In genomic region chr11:122976396-122976733, GRCh38 we compare ENCODE assay signal across 19 cellular contexts. TPM values are rescaled to one million over a fixed set of nuclear protein-coding genes. Genes with fewer than 3 reads are reported as not detected.
DNase-seq lines count a peak whose midpoint lies in the region; ATAC-seq and TF ChIP-seq lines count a peak whose summit lies in the region.
"Had no signal": no experiment of that assay in that cellular context is flagged by ENCODE, and none has a peak within 500 bp of the region (broad histone marks: within the 10 kb centered on the region; RNA-seq: fewer than 3 reads in every experiment).

No MANE protein-coding gene starts in this region.

- POLR2A ChIA-PET in activated CD4-positive, alpha-beta memory T cell treated with anti-CD3 and anti-CD28 coated beads, Interleukin-2, amount 10 ng/mL, durations not matched to agents 7 days and 5 days (lab: Charles Lee): no interaction called here
- POLR2A ChIA-PET in activated CD4-positive, alpha-beta memory T cell treated with anti-CD3 and anti-CD28 coated beads for 36 hours (lab: Charles Lee): no interaction called here

- TF ChIP-seq POLR2A in vagina (IDR thresholded peaks at IDR 0.05): no peak

- no peak for ATAC-seq in T-helper 17 cell
- no peak for ATAC-seq in HG03457 (IDR thresholded peaks at IDR 0.05; ENCODE audit: unreplicated experiment)
- ATAC-seq in HG02973 (IDR thresholded peaks at IDR 0.05; ENCODE audit: unreplicated experiment): no peak
- ATAC-seq: esophagus mucosa; naive thymus-derived CD8-positive, alpha-beta T cell had no signal

- no peak for DNase-seq in activated CD4-positive, alpha-beta memory T cell treated with anti-CD3 and anti-CD28 coated beads, Interleukin-2, amount 10 ng/mL, durations not matched to agents 7 days and 5 days
- DNase-seq in activated CD4-positive, alpha-beta memory T cell treated with anti-CD3 and anti-CD28 coated beads for 36 hours: no peak
- DNase-seq in T-helper 17 cell: no peak
- DNase-seq in hepatocyte (ENCODE audit: low spot score): no peak
- no peak for DNase-seq in smooth muscle cell (lab: John Stamatoyannopoulos, UW; ENCODE audit: unreplicated experiment)
- DNase-seq in vagina (ENCODE audit: extremely low spot score in 2 of 2): no peak
- DNase-seq: amniotic stem cell; DMS153; naive thymus-derived CD8-positive, alpha-beta T cell; NCI-H774; small intestine; tibial artery had no signal

- no peaks in the 10 kb centered on the region for H3K79me2 ChIP-seq in hepatocyte
- H3K79me2 ChIP-seq in smooth muscle cell (ENCODE audit: low read depth): no peaks in the 10 kb centered on the region

- H3K4me3 Mint-ChIP-seq in activated CD4-positive, alpha-beta memory T cell treated with anti-CD3 and anti-CD28 coated beads, Interleukin-2, amount 10 ng/mL, durations not matched to agents 7 days and 5 days: no peak overlapping the region
- no peak overlapping the region for H3K4me3 Mint-ChIP-seq in activated CD4-positive, alpha-beta memory T cell treated with anti-CD3 and anti-CD28 coated beads for 36 hours
- H3K4me3 Mint-ChIP-seq in T-helper 17 cell: peak overlapping the region; percentile 80

- WGBS in hepatocyte (ENCODE audit: low lambda C conversion rate, missing lambda C conversion rate): 9% methylated on average over 16 of the region's 16 CpGs
- WGBS in smooth muscle cell (ENCODE audit: low lambda C conversion rate): 9% methylated on average over 16 of the region's 16 CpGs

- H3K9me3 ChIP-seq in T-helper 17 cell (ENCODE audit: control insufficient read depth, low read length, poor library complexity, severe bottlenecking) (no peaks in the 10 kb centered on the region), hepatocyte (ENCODE audit: low read depth) (no peaks in the 10 kb centered on the region), smooth muscle cell (replicated peaks; ENCODE audit: low read depth) (no peaks in the 10 kb centered on the region), vagina (no peaks in the 10 kb centered on the region)
- H3K9me3 ChIP-seq: prostate gland, tibial artery had no signal

- CTCF ChIA-PET in activated CD4-positive, alpha-beta memory T cell treated with anti-CD3 and anti-CD28 coated beads, Interleukin-2, amount 10 ng/mL, durations not matched to agents 7 days and 5 days (lab: Charles Lee): no interaction called here
- CTCF ChIA-PET in activated CD4-positive, alpha-beta memory T cell treated with anti-CD3 and anti-CD28 coated beads for 36 hours (lab: Charles Lee): no interaction called here

- H3K27ac Mint-ChIP-seq in activated CD4-positive, alpha-beta memory T cell treated with anti-CD3 and anti-CD28 coated beads, Interleukin-2, amount 10 ng/mL, durations not matched to agents 7 days and 5 days: peak overlapping the region; percentile 41
- H3K27ac Mint-ChIP-seq in activated CD4-positive, alpha-beta memory T cell treated with anti-CD3 and anti-CD28 coated beads for 36 hours: no peak overlapping the region
- peak overlapping the region; percentile 83 for H3K27ac Mint-ChIP-seq in T-helper 17 cell
- H3K27ac Mint-ChIP-seq: naive thymus-derived CD8-positive, alpha-beta T cell had no signal

- H3K36me3 Mint-ChIP-seq in activated CD4-positive, alpha-beta memory T cell treated with anti-CD3 and anti-CD28 coated beads, Interleukin-2, amount 10 ng/mL, durations not matched to agents 7 days and 5 days (ENCODE audit: low read depth): peaks cover 17% of the 10 kb centered on the region
- H3K36me3 Mint-ChIP-seq in activated CD4-positive, alpha-beta memory T cell treated with anti-CD3 and anti-CD28 coated beads for 36 hours: no peaks in the 10 kb centered on the region
- peaks cover 6% of the 10 kb centered on the region for H3K36me3 Mint-ChIP-seq in T-helper 17 cell (ENCODE audit: low read depth)

- H3F3A ChIP-seq in smooth muscle cell (ENCODE audit: low read depth): no peaks in the 10 kb centered on the region

- peak overlapping the region; percentile 77 for H3K4me2 ChIP-seq in hepatocyte
- peak overlapping the region; percentile 76 for H3K4me2 ChIP-seq in smooth muscle cell

- H3K36me3 ChIP-seq in hepatocyte (replicated peaks; ENCODE audit: insufficient read depth, low read depth) (no peaks in the 10 kb centered on the region), smooth muscle cell (ENCODE audit: low read depth) (no peaks in the 10 kb centered on the region), vagina (no peaks in the 10 kb centered on the region)
- H3K36me3 ChIP-seq: prostate gland, tibial artery had no signal

- H3K4me1 Mint-ChIP-seq in activated CD4-positive, alpha-beta memory T cell treated with anti-CD3 and anti-CD28 coated beads, Interleukin-2, amount 10 ng/mL, durations not matched to agents 7 days and 5 days: peaks cover 11% of the 10 kb centered on the region
- peaks cover 27% of the 10 kb centered on the region for H3K4me1 Mint-ChIP-seq in activated CD4-positive, alpha-beta memory T cell treated with anti-CD3 and anti-CD28 coated beads for 36 hours (ENCODE audit: low read depth)
- peaks cover 9% of the 10 kb centered on the region for H3K4me1 Mint-ChIP-seq in T-helper 17 cell

- no peaks in the 10 kb centered on the region for H4K20me1 ChIP-seq in hepatocyte (ENCODE audit: insufficient read depth, poor library complexity, severe bottlenecking)
- no peaks in the 10 kb centered on the region for H4K20me1 ChIP-seq in smooth muscle cell (ENCODE audit: low read depth)

- no peak overlapping the region for H3K9ac ChIP-seq in smooth muscle cell (ENCODE audit: low read depth)

- peaks cover 90% of the 10 kb centered on the region for H3K27me3 ChIP-seq in hepatocyte
- peaks cover 97% of the 10 kb centered on the region for H3K27me3 ChIP-seq in smooth muscle cell (ENCODE audit: low read depth)
- H3K27me3 ChIP-seq in vagina: peaks cover 7% of the 10 kb centered on the region

- TF ChIP-seq CTCF in hepatocyte (IDR thresholded peaks at IDR 0.05; ENCODE audit: poor library complexity): no peak
- no peak for TF ChIP-seq CTCF in smooth muscle cell (IDR thresholded peaks at IDR 0.05; ENCODE audit: borderline replicate concordance, insufficient read depth, poor library complexity, severe bottlenecking)
- TF ChIP-seq CTCF in vagina (IDR thresholded peaks at IDR 0.05): no peak

- H3K4me1 ChIP-seq in hepatocyte (ENCODE audit: insufficient read depth) (peaks cover 3% of the 10 kb centered on the region), smooth muscle cell (ENCODE audit: low read depth) (peaks cover 9% of the 10 kb centered on the region), vagina (peaks cover 18% of the 10 kb centered on the region)
- H3K4me1 ChIP-seq: prostate gland had no signal

- no peak overlapping the region for H3K27ac ChIP-seq in hepatocyte
- H3K27ac ChIP-seq in smooth muscle cell (ENCODE audit: low read depth): no peak overlapping the region
- no peak overlapping the region for H3K27ac ChIP-seq in vagina
- H3K27ac ChIP-seq: C4-2B, prostate gland, tibial artery had no signal

- intact Hi-C loops in activated CD4-positive, alpha-beta memory T cell treated with anti-CD3 and anti-CD28 coated beads for 36 hours (cut with micrococcal nuclease): no loop called here
- intact Hi-C loops in vagina (cut with DNase I): no loop called here

- H2AFZ ChIP-seq in hepatocyte: peak overlapping the region; percentile 31
- no peak overlapping the region for H2AFZ ChIP-seq in smooth muscle cell (ENCODE audit: low read depth)

- H3K9me3 Mint-ChIP-seq in activated CD4-positive, alpha-beta memory T cell treated with anti-CD3 and anti-CD28 coated beads, Interleukin-2, amount 10 ng/mL, durations not matched to agents 7 days and 5 days: peaks cover 2% of the 10 kb centered on the region
- no peaks in the 10 kb centered on the region for H3K9me3 Mint-ChIP-seq in activated CD4-positive, alpha-beta memory T cell treated with anti-CD3 and anti-CD28 coated beads for 36 hours

- peaks cover 78% of the 10 kb centered on the region for H3K27me3 Mint-ChIP-seq in activated CD4-positive, alpha-beta memory T cell treated with anti-CD3 and anti-CD28 coated beads, Interleukin-2, amount 10 ng/mL, durations not matched to agents 7 days and 5 days
- peaks cover 69% of the 10 kb centered on the region for H3K27me3 Mint-ChIP-seq in activated CD4-positive, alpha-beta memory T cell treated with anti-CD3 and anti-CD28 coated beads for 36 hours
- peaks cover 88% of the 10 kb centered on the region for H3K27me3 Mint-ChIP-seq in T-helper 17 cell

- H3K9me2 ChIP-seq in hepatocyte (replicated peaks; ENCODE audit: insufficient read depth): no peaks in the 10 kb centered on the region

- H3K4me3 ChIP-seq in hepatocyte (no peak overlapping the region), smooth muscle cell (no peak overlapping the region), vagina (no peak overlapping the region)
- H3K4me3 ChIP-seq: prostate gland had no signal

RNA-seq across cellular contexts. Expression of gene BSX, which starts 5.3 kb away (rescaled TPM):
- not detected for total RNA-seq in activated CD4-positive, alpha-beta memory T cell treated with anti-CD3 and anti-CD28 coated beads, Interleukin-2, amount 10 ng/mL, durations not matched to agents 7 days and 5 days
- total RNA-seq in activated CD4-positive, alpha-beta memory T cell treated with anti-CD3 and anti-CD28 coated beads for 36 hours: not detected
- total RNA-seq in T-helper 17 cell (not detected), hepatocyte (not detected in 2 replicates), smooth muscle cell (not detected in 2 replicates), vagina (not detected)
- polyA plus RNA-seq in hepatocyte (not detected in 2 replicates), smooth muscle cell (not detected in 2 replicates)
- total RNA-seq: A673; cardiac septum; esophagus mucosa; naive thymus-derived CD8-positive, alpha-beta T cell; prostate gland had no signal
- polyA plus RNA-seq: naive thymus-derived CD8-positive, alpha-beta T cell; small intestine had no signal
